ENCODE assay signal across 10 cellular contexts in genomic region chr9:137194388-137194787, GRCh38. TPM values are rescaled to one million over a fixed set of nuclear protein-coding genes. Genes with fewer than 3 reads are reported as not detected.
DNase-seq lines count a peak whose midpoint lies in the region; ATAC-seq and TF ChIP-seq lines count a peak whose summit lies in the region.
"Had no signal": no experiment of that assay in that cellular context is flagged by ENCODE, and none has a peak within 500 bp of the region (broad histone marks: within the 10 kb centered on the region; RNA-seq: fewer than 3 reads in every experiment).

No MANE protein-coding gene starts in this region.

- no peak for TF ChIP-seq POLR2A in sigmoid colon (IDR thresholded peaks at IDR 0.05)

- H3K79me2 ChIP-seq in neural progenitor cell (ENCODE audit: low read depth) = peaks cover 20% of the 10 kb centered on the region

- H3K4me1 ChIP-seq in neural progenitor cell = peaks cover 2% of the 10 kb centered on the region
- H3K4me1 ChIP-seq in sigmoid colon = peaks cover 0 to 38% (median 36%) of the 10 kb centered on the region in 4 donors

- no peak overlapping the region for H2AFZ ChIP-seq in neural progenitor cell (replicated peaks)

- peak overlapping the region; percentile 42 for H3K4me3 ChIP-seq in LNCaP clone FGC (ENCODE audit: low read depth, low read length)
- no peak overlapping the region for H3K4me3 ChIP-seq in neural progenitor cell
- H3K4me3 ChIP-seq in sigmoid colon = no peak overlapping the region
- H3K4me3 ChIP-seq: lower lobe of right lung, SJCRH30 had no signal

- intact Hi-C loops in natural killer cell (cut with micrococcal nuclease) = no loop called here
- intact Hi-C loops in sigmoid colon (cut with DNase I) = no loop called here

- H3K27ac ChIP-seq in caudate nucleus (ENCODE audit: low read depth, low read length) = peak overlapping the region; percentile 100
- no peak overlapping the region for H3K27ac ChIP-seq in neural progenitor cell
- no peak overlapping the region for H3K27ac ChIP-seq in sigmoid colon
- H3K27ac ChIP-seq: KMS-11, lower lobe of right lung, SJCRH30 had no signal

- H4K20me1 ChIP-seq in neural progenitor cell (ENCODE audit: low read depth) = peaks cover 72% of the 10 kb centered on the region

- H3K27ac Mint-ChIP-seq in neural progenitor cell (no peak overlapping the region), natural killer cell (no peak overlapping the region)

- 18 to 67% methylated on average over 16 of the region's 16 CpGs for WGBS in sigmoid colon, 2 donors

- H3K36me3 Mint-ChIP-seq in neural progenitor cell (no peaks in the 10 kb centered on the region), natural killer cell (no peaks in the 10 kb centered on the region)

- DNase-seq in LNCaP clone FGC (ENCODE audit: low read depth) = no peak
- DNase-seq in caudate nucleus (lab: John Stamatoyannopoulos, UW) = peak in 59 of 61 donors; percentile 12 to 96 (median 88)
- DNase-seq in neural progenitor cell (ENCODE audit: low spot score) = peak; percentile 42
- no peak for DNase-seq in natural killer cell
- DNase-seq in sigmoid colon = no peak
- no peak for DNase-seq in GM10266 (ENCODE audit: extremely low spot score)
- DNase-seq: lower lobe of right lung, SJCRH30 had no signal

- H3K27me3 Mint-ChIP-seq in neural progenitor cell (ENCODE audit: insufficient read depth, low read depth) = peaks cover 4% of the 10 kb centered on the region
- no peaks in the 10 kb centered on the region for H3K27me3 Mint-ChIP-seq in natural killer cell (ENCODE audit: low read depth in 2 of 2)

- H3K9me3 Mint-ChIP-seq in neural progenitor cell = no peaks in the 10 kb centered on the region
- no peaks in the 10 kb centered on the region for H3K9me3 Mint-ChIP-seq in natural killer cell

- H3K4me3 Mint-ChIP-seq in neural progenitor cell = no peak overlapping the region
- H3K4me3 Mint-ChIP-seq in natural killer cell = no peak overlapping the region

- TF ChIP-seq CTCF in LNCaP clone FGC (IDR thresholded peaks at IDR 0.05; ENCODE audit: control insufficient read depth, extremely low read depth, insufficient read depth) (no peak), neural progenitor cell (IDR thresholded peaks at IDR 0.05) (no peak), natural killer cell (IDR thresholded peaks at IDR 0.05) (no peak), sigmoid colon (IDR thresholded peaks at IDR 0.05) (no peak), GM10266 (IDR thresholded peaks at IDR 0.05; ENCODE audit: control insufficient read depth, insufficient read depth, low read depth, missing control alignments) (no peak)

- H3K27me3 ChIP-seq in neural progenitor cell = peaks cover 1% of the 10 kb centered on the region
- no peaks in the 10 kb centered on the region for H3K27me3 ChIP-seq in sigmoid colon
- H3K27me3 ChIP-seq: SJCRH30 had no signal

- no peak for ATAC-seq in natural killer cell
- ATAC-seq: activated CD4-positive, CD25-positive, alpha-beta regulatory T cell treated with anti-CD3 and anti-CD28 coated beads, Interleukin-2, amount 50 U/mL, for 24 hours; lower lobe of right lung had no signal

- no peaks in the 10 kb centered on the region for H3K36me3 ChIP-seq in neural progenitor cell
- peaks cover 0 to 25% (median 9%) of the 10 kb centered on the region in 4 donors for H3K36me3 ChIP-seq in sigmoid colon

- H3K4me2 ChIP-seq in neural progenitor cell = peak overlapping the region; percentile 10
- H3K4me2 ChIP-seq: KMS-11 had no signal

- TF ChIP-seq EP300 in sigmoid colon (IDR thresholded peaks at IDR 0.05) = no peak

- H3K9me3 ChIP-seq in neural progenitor cell (ENCODE audit: low read depth) = no peaks in the 10 kb centered on the region
- H3K9me3 ChIP-seq in sigmoid colon = no peaks in the 10 kb centered on the region
- H3K9me3 ChIP-seq: lower lobe of right lung, SJCRH30 had no signal

- H3K4me1 Mint-ChIP-seq in neural progenitor cell (peaks cover 17% of the 10 kb centered on the region), natural killer cell (peaks cover 0 to 22% of the 10 kb centered on the region in 2 donors)

- H3F3A ChIP-seq in neural progenitor cell (ENCODE audit: low read depth) = peaks cover 5% of the 10 kb centered on the region

- H3K9ac ChIP-seq in neural progenitor cell = no peak overlapping the region
- H3K9ac ChIP-seq: KMS-11 had no signal

RNA-seq across cellular contexts. Expression of gene SSNA1, which starts 5.9 kb away (rescaled TPM):
- total RNA-seq in neural progenitor cell (ENCODE audit: low replicate concordance) (27.9 and 69.8 TPM in 2 replicates), natural killer cell (10 to 100 TPM; 45.1 to 53.5 (median 52.2) TPM), sigmoid colon (100 to 1,000 TPM in 1 of 4 donors, 10 to 100 TPM in 3; 39.6 to 122 (median 76.3) TPM)
- 100 to 1,000 TPM in 2 of 3 donors, 10 to 100 TPM in 1; 93.2 to 112 (median 105) TPM for polyA plus RNA-seq in sigmoid colon

RNA-seq across cellular contexts. Expression of gene ANAPC2, which starts 6.0 kb away (rescaled TPM):
- total RNA-seq in neural progenitor cell (ENCODE audit: low replicate concordance) = 18.9 and 30.9 TPM in 2 replicates
- 100 to 1,000 TPM; 146 to 172 (median 171) TPM for total RNA-seq in natural killer cell
- 10 to 100 TPM; 21.0 to 27.4 (median 24.6) TPM for total RNA-seq in sigmoid colon
- polyA plus RNA-seq in sigmoid colon = 10 to 100 TPM; 12.5 to 49.3 (median 13.2) TPM

RNA-seq across cellular contexts. Expression of gene TPRN, which starts 6.2 kb away (rescaled TPM):
- total RNA-seq in neural progenitor cell (ENCODE audit: low replicate concordance) = 3.4 and 9.1 TPM in 2 replicates
- total RNA-seq in natural killer cell = 10 to 100 TPM in 1 of 3 donors, 1 to 10 TPM in 2; 8.2 to 10.6 (median 8.4) TPM
- 1 to 10 TPM; 3.0 to 4.6 (median 3.8) TPM for total RNA-seq in sigmoid colon
- polyA plus RNA-seq in sigmoid colon = 10 to 100 TPM; 64.9 to 80.5 (median 78.1) TPM

RNA-seq across cellular contexts. Expression of gene TMEM203, which starts 11.1 kb away (rescaled TPM):
- total RNA-seq in neural progenitor cell (ENCODE audit: low replicate concordance) = 21.6 and 43.7 TPM in 2 replicates
- total RNA-seq in natural killer cell = 10 to 100 TPM; 22.1 to 30.5 (median 27.1) TPM
- total RNA-seq in sigmoid colon = 10 to 100 TPM; 24.8 to 33.4 (median 29.1) TPM
- polyA plus RNA-seq in sigmoid colon = 10 to 100 TPM; 27.5 to 42.0 (median 38.4) TPM

RNA-seq across cellular contexts. Expression of gene NDOR1, which starts 11.1 kb away (rescaled TPM):
- total RNA-seq in neural progenitor cell (ENCODE audit: low replicate concordance) (5.1 and 20.5 TPM in 2 replicates), natural killer cell (10 to 100 TPM; 31.1 to 36.0 (median 31.9) TPM), sigmoid colon (10 to 100 TPM in 1 of 4 donors, 1 to 10 TPM in 3; 3.8 to 12.7 (median 5.1) TPM)
- polyA plus RNA-seq in sigmoid colon = 10 to 100 TPM in 1 of 3 donors, 1 to 10 TPM in 2; 5.4 to 20.2 (median 6.0) TPM

Comparison
In these comparisons a context has a peak if more than half of its experiments do, and no peak if none do; other contexts are left out.
1. DNase-seq: peak in caudate nucleus (59 of 61) and neural progenitor cell (single experiment); none in LNCaP clone FGC (single experiment), natural killer cell (single experiment), sigmoid colon (single experiment) and GM10266 (single experiment).